ENCODE assay signal across 12 cellular contexts in the genomic region with DNA sequence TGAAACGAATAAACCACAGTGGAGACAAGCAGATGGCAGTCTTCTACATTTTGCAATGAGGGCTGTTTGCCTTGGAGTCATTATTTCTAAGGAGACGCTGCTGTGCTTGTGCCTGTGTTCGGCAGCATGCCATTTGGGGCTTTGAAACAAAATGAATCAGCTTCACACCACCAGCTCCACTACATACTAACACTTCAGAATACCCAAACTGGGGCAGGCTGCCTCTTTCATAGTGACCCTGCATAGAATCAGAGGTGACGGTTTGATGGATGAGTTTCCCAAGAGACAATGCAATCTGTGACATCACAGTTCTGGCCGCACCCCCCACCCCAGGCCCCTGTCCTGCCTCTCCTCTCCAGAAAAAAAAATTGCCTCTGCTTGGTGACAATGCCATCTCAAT. TPM values are rescaled to one million over a fixed set of nuclear protein-coding genes. Genes with fewer than 3 reads are reported as not detected.
DNase-seq lines count a peak whose midpoint lies in the region; ATAC-seq and TF ChIP-seq lines count a peak whose summit lies in the region.
"Had no signal": no experiment of that assay in that cellular context is flagged by ENCODE, and none has a peak within 500 bp of the region (broad histone marks: within the 10 kb centered on the region; RNA-seq: fewer than 3 reads in every experiment).

No MANE protein-coding gene starts in this region.

- peaks cover 3% of the 10 kb centered on the region for H3K9me3 ChIP-seq in neuron (ENCODE audit: low read length)
- H3K9me3 ChIP-seq: thyroid gland had no signal

- H3K27ac Mint-ChIP-seq in Calu3 (ENCODE audit: unreplicated experiment), result no peak overlapping the region
- no peak overlapping the region for H3K27ac Mint-ChIP-seq in activated T-helper 1 cell treated with anti-CD3 and anti-CD28 coated beads, Interleukin-12 subunit alpha, Interleukin-12 subunit beta, Interleukin-2, Interleukin-4 antibody, amounts not matched to agents 30 ng/mL and 10 ng/mL and 1 ng/mL, durations not matched to agents 14 hours and 24 hours and 36 hours
- H3K27ac Mint-ChIP-seq: activated naive CD8-positive, alpha-beta T cell; IgD-negative memory B cell had no signal

- no TSS peak for BruUV-seq in Calu3 (replicated peaks; lab: Mats Ljungman, UMichigan)

- peaks cover 11% of the 10 kb centered on the region for H3K4me1 ChIP-seq in neuron (ENCODE audit: insufficient read depth, low read length)
- H3K4me1 ChIP-seq: thyroid gland had no signal

- no peaks in the 10 kb centered on the region for H3K27me3 Mint-ChIP-seq in Calu3 (ENCODE audit: unreplicated experiment)
- no peaks in the 10 kb centered on the region for H3K27me3 Mint-ChIP-seq in activated T-helper 1 cell treated with anti-CD3 and anti-CD28 coated beads, Interleukin-12 subunit alpha, Interleukin-12 subunit beta, Interleukin-2, Interleukin-4 antibody, amounts not matched to agents 30 ng/mL and 10 ng/mL and 1 ng/mL, durations not matched to agents 14 hours and 24 hours and 36 hours (ENCODE audit: insufficient read depth)
- H3K27me3 Mint-ChIP-seq: activated naive CD8-positive, alpha-beta T cell had no signal

- no peaks in the 10 kb centered on the region for H3K27me3 ChIP-seq in neuron (ENCODE audit: insufficient read depth, low read length)
- H3K27me3 ChIP-seq: thyroid gland had no signal

- ATAC-seq in GM18502 (IDR thresholded peaks at IDR 0.05; ENCODE audit: poor library complexity, unreplicated experiment), result no peak

- intact Hi-C loops in Calu3 (cut with micrococcal nuclease; ENCODE audit: unreplicated experiment), result no loop called here
- intact Hi-C loops in activated T-helper 1 cell treated with anti-CD3 and anti-CD28 coated beads, Interleukin-12 subunit alpha, Interleukin-12 subunit beta, Interleukin-2, Interleukin-4 antibody, amounts not matched to agents 30 ng/mL and 10 ng/mL and 1 ng/mL, durations not matched to agents 14 hours and 24 hours and 36 hours (cut with micrococcal nuclease), result no loop called here

- no peaks in the 10 kb centered on the region for H3K36me3 Mint-ChIP-seq in Calu3 (ENCODE audit: insufficient read depth, unreplicated experiment)
- H3K36me3 Mint-ChIP-seq in activated T-helper 1 cell treated with anti-CD3 and anti-CD28 coated beads, Interleukin-12 subunit alpha, Interleukin-12 subunit beta, Interleukin-2, Interleukin-4 antibody, amounts not matched to agents 30 ng/mL and 10 ng/mL and 1 ng/mL, durations not matched to agents 14 hours and 24 hours and 36 hours (ENCODE audit: low read depth), result no peaks in the 10 kb centered on the region
- H3K36me3 Mint-ChIP-seq: activated naive CD8-positive, alpha-beta T cell had no signal

- CTCF ChIA-PET in Calu3 (lab: Charles Lee), result no interaction called here

- H3K36me3 ChIP-seq in neuron (ENCODE audit: insufficient read depth, low read length), result peaks cover 3% of the 10 kb centered on the region
- H3K36me3 ChIP-seq: thyroid gland had no signal

- no peaks in the 10 kb centered on the region for H3K9me3 Mint-ChIP-seq in Calu3 (ENCODE audit: low read depth, unreplicated experiment)
- no peaks in the 10 kb centered on the region for H3K9me3 Mint-ChIP-seq in activated T-helper 1 cell treated with anti-CD3 and anti-CD28 coated beads, Interleukin-12 subunit alpha, Interleukin-12 subunit beta, Interleukin-2, Interleukin-4 antibody, amounts not matched to agents 30 ng/mL and 10 ng/mL and 1 ng/mL, durations not matched to agents 14 hours and 24 hours and 36 hours
- H3K9me3 Mint-ChIP-seq: IgD-negative memory B cell had no signal

- peaks cover 7% of the 10 kb centered on the region for H3K4me1 Mint-ChIP-seq in Calu3 (ENCODE audit: low read depth, unreplicated experiment)
- H3K4me1 Mint-ChIP-seq in activated T-helper 1 cell treated with anti-CD3 and anti-CD28 coated beads, Interleukin-12 subunit alpha, Interleukin-12 subunit beta, Interleukin-2, Interleukin-4 antibody, amounts not matched to agents 30 ng/mL and 10 ng/mL and 1 ng/mL, durations not matched to agents 14 hours and 24 hours and 36 hours (ENCODE audit: low read depth), result no peaks in the 10 kb centered on the region
- H3K4me1 Mint-ChIP-seq: IgD-negative memory B cell had no signal

- peak overlapping the region; percentile 69 for H3K4me3 ChIP-seq in neuron (ENCODE audit: low read length)
- H3K4me3 ChIP-seq: thyroid gland had no signal

- H2AFZ ChIP-seq in neuron (ENCODE audit: low read depth, low read length), result no peak overlapping the region

- H3K4me3 Mint-ChIP-seq in Calu3 (ENCODE audit: low read depth, unreplicated experiment), result no peak overlapping the region
- H3K4me3 Mint-ChIP-seq in activated T-helper 1 cell treated with anti-CD3 and anti-CD28 coated beads, Interleukin-12 subunit alpha, Interleukin-12 subunit beta, Interleukin-2, Interleukin-4 antibody, amounts not matched to agents 30 ng/mL and 10 ng/mL and 1 ng/mL, durations not matched to agents 14 hours and 24 hours and 36 hours, result no peak overlapping the region
- H3K4me3 Mint-ChIP-seq: activated naive CD8-positive, alpha-beta T cell; IgD-negative memory B cell had no signal

- TF ChIP-seq CTCF in Calu3 (IDR thresholded peaks at IDR 0.05; ENCODE audit: unreplicated experiment), result no peak

- peak in 2 of 3 experiments; percentile 30 to 70 for DNase-seq in NCI-H1417 (lab: John Stamatoyannopoulos, UW)
- no peak for DNase-seq in NCI-H1417 treated with DMSO at 0.1 percent for 48 hours (lab: John Stamatoyannopoulos, UW)
- peak; percentile 3 for DNase-seq in NCI-H1694 (lab: John Stamatoyannopoulos, UW)
- DNase-seq in fibroblast of gingiva (ENCODE audit: low read depth), result peak; percentile 2
- DNase-seq in Calu3, result no peak
- no peak for DNase-seq in activated T-helper 1 cell treated with anti-CD3 and anti-CD28 coated beads, Interleukin-12 subunit alpha, Interleukin-12 subunit beta, Interleukin-2, Interleukin-4 antibody, amounts not matched to agents 30 ng/mL and 10 ng/mL and 1 ng/mL, durations not matched to agents 14 hours and 24 hours and 36 hours (ENCODE audit: low spot score)
- DNase-seq: activated CD4-positive, CD25-positive, alpha-beta regulatory T cell treated with anti-CD3 and anti-CD28 coated beads, Interleukin-2, amount 50 U/mL, for 72 hours; thyroid gland had no signal

RNA-seq across cellular contexts. Expression of a gene that starts 57.1 kb away (rescaled TPM):
- 70.5 and 85.6 TPM in 2 replicates for total RNA-seq in Calu3 (2022)
- not detected in 2 replicates for total RNA-seq in activated T-helper 1 cell treated with anti-CD3 and anti-CD28 coated beads, Interleukin-12 subunit alpha, Interleukin-12 subunit beta, Interleukin-2, Interleukin-4 antibody, amounts not matched to agents 30 ng/mL and 10 ng/mL and 1 ng/mL, durations not matched to agents 14 hours and 24 hours and 36 hours

Comparison
In these comparisons a context has a peak if more than half of its experiments do, and no peak if none do; other contexts are left out.
1. DNase-seq: peak in NCI-H1417 (2 of 3), NCI-H1694 (single experiment) and fibroblast of gingiva (single experiment); none in NCI-H1417 treated with DMSO at 0.1 percent for 48 hours (single experiment), Calu3 (single experiment) and activated T-helper 1 cell treated with anti-CD3 and anti-CD28 coated beads, Interleukin-12 subunit alpha, Interleukin-12 subunit beta, Interleukin-2, Interleukin-4 antibody, amounts not matched to agents 30 ng/mL and 10 ng/mL and 1 ng/mL, durations not matched to agents 14 hours and 24 hours and 36 hours (single experiment).
2. RNA of a gene that starts 57.1 kb away (total RNA-seq): 70.5 to 85.6 TPM in Calu3; not detected in activated T-helper 1 cell treated with anti-CD3 and anti-CD28 coated beads, Interleukin-12 subunit alpha, Interleukin-12 subunit beta, Interleukin-2, Interleukin-4 antibody, amounts not matched to agents 30 ng/mL and 10 ng/mL and 1 ng/mL, durations not matched to agents 14 hours and 24 hours and 36 hours; every median in the first group is over 10 times any median in the second.